19 cellular contexts compared by ENCODE assay signal in the genomic region with DNA sequence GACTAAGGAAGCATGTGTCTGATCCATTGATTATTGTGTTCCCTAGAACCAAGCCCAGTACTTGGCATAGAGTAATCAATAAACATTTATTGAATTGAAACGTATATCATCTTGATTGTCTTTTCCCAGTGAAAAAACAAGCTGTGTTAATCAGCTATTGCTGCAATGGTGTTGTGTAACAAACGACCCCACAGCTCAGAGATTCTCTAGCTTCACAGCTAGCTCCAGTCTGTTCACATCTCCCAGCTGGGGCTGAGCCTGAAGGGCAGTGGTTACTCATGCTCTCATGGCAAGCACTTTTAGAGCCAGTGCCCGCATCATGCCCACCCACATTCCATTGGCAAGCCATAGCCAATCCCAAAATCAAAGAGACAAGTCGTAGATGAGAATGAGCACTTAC.
DNase-seq lines count a peak whose midpoint lies in the region; ATAC-seq lines count a peak whose summit lies in the region.
"Had no signal": no experiment of that assay in that cellular context is flagged by ENCODE, and none has a peak within 500 bp of the region (broad histone marks: within the 10 kb centered on the region; RNA-seq: fewer than 3 reads in every experiment).

No MANE protein-coding gene starts in this region.

- no peaks in the 10 kb centered on the region for H3K36me3 Mint-ChIP-seq in activated CD4-positive, alpha-beta T cell treated with anti-CD3 and anti-CD28 coated beads, Interleukin-2, amount 10 ng/mL, durations not matched to agents 24 days and 14 days (ENCODE audit: low read depth)
- no peaks in the 10 kb centered on the region for H3K36me3 Mint-ChIP-seq in effector memory CD8-positive, alpha-beta T cell (ENCODE audit: insufficient read depth)
- H3K36me3 Mint-ChIP-seq: CD4-positive, CD25-positive, alpha-beta regulatory T cell; T-cell had no signal

- H3K9me3 Mint-ChIP-seq in activated CD4-positive, alpha-beta T cell treated with anti-CD3 and anti-CD28 coated beads, Interleukin-2, amount 10 ng/mL, durations not matched to agents 24 days and 14 days: peaks cover 6% of the 10 kb centered on the region
- H3K9me3 Mint-ChIP-seq in effector memory CD8-positive, alpha-beta T cell: no peaks in the 10 kb centered on the region
- H3K9me3 Mint-ChIP-seq: T-cell had no signal

- intact Hi-C loops in activated CD4-positive, alpha-beta T cell treated with anti-CD3 and anti-CD28 coated beads, Interleukin-2, amount 10 ng/mL, durations not matched to agents 24 days and 14 days (cut with micrococcal nuclease): no loop called here

- no peak overlapping the region for H3K4me3 Mint-ChIP-seq in activated CD4-positive, alpha-beta T cell treated with anti-CD3 and anti-CD28 coated beads, Interleukin-2, amount 10 ng/mL, durations not matched to agents 24 days and 14 days
- H3K4me3 Mint-ChIP-seq in effector memory CD8-positive, alpha-beta T cell: peak overlapping the region in 1 of 2 donors; percentile 56
- H3K4me3 Mint-ChIP-seq: HFFc6 had no signal

- H3K27me3 Mint-ChIP-seq in activated CD4-positive, alpha-beta T cell treated with anti-CD3 and anti-CD28 coated beads, Interleukin-2, amount 10 ng/mL, durations not matched to agents 24 days and 14 days: peaks cover 27% of the 10 kb centered on the region
- H3K27me3 Mint-ChIP-seq in effector memory CD8-positive, alpha-beta T cell: peaks cover 0 to 11% of the 10 kb centered on the region in 2 donors

- H3K27ac ChIP-seq in caudate nucleus (ENCODE audit: low read depth, low read length): no peak overlapping the region

- peak; percentile 22 for DNase-seq in activated CD4-positive, alpha-beta T cell treated with anti-CD3 and anti-CD28 coated beads, Interleukin-2, amount 10 ng/mL, durations not matched to agents 24 days and 14 days
- no peak for DNase-seq in activated CD4-positive, alpha-beta T cell treated with anti-CD3 and anti-CD28 coated beads for 4 hours
- DNase-seq in MV-4-11 (lab: John Stamatoyannopoulos, UW) (peak; percentile 23), putamen (ENCODE audit: low spot score) (no peak), caudate nucleus (lab: John Stamatoyannopoulos, UW) (no peak), NCI-H82 treated with DMSO at 0.1 percent for 48 hours (lab: John Stamatoyannopoulos, UW; ENCODE audit: unreplicated experiment) (no peak)
- DNase-seq in effector memory CD8-positive, alpha-beta T cell: no peak
- DNase-seq: CD4-positive, CD25-positive, alpha-beta regulatory T cell; COR-L47; DMS53; GOT3; HFFc6; KBM-7; MM.1S; NCI-H1694; NCI-H2029 treated with DMSO at 0.1 percent for 48 hours; NCI-H446 treated with DMSO at 0.1 percent for 48 hours; NCI-H526 treated with DMSO at 0.1 percent for 48 hours; T-cell had no signal

- no peak for ATAC-seq in effector memory CD8-positive, alpha-beta T cell (replicated peaks)
- ATAC-seq: T-cell had no signal

- no peak overlapping the region for H3K27ac Mint-ChIP-seq in activated CD4-positive, alpha-beta T cell treated with anti-CD3 and anti-CD28 coated beads, Interleukin-2, amount 10 ng/mL, durations not matched to agents 24 days and 14 days
- H3K27ac Mint-ChIP-seq in effector memory CD8-positive, alpha-beta T cell: peak overlapping the region; percentile 35 to 89
- H3K27ac Mint-ChIP-seq: CD4-positive, CD25-positive, alpha-beta regulatory T cell; HFFc6 had no signal

- H3K4me1 Mint-ChIP-seq in activated CD4-positive, alpha-beta T cell treated with anti-CD3 and anti-CD28 coated beads, Interleukin-2, amount 10 ng/mL, durations not matched to agents 24 days and 14 days: peaks cover 17% of the 10 kb centered on the region
- H3K4me1 Mint-ChIP-seq in effector memory CD8-positive, alpha-beta T cell (ENCODE audit: low read depth in 2 of 2): peaks cover 58% of the 10 kb centered on the region in 2 donors

Comparison
In these comparisons a context has a peak if more than half of its experiments do, and no peak if none do; other contexts are left out.
1. DNase-seq: peak in activated CD4-positive, alpha-beta T cell treated with anti-CD3 and anti-CD28 coated beads, Interleukin-2, amount 10 ng/mL, durations not matched to agents 24 days and 14 days (single experiment) and MV-4-11 (single experiment); none in activated CD4-positive, alpha-beta T cell treated with anti-CD3 and anti-CD28 coated beads for 4 hours (0 of 2), effector memory CD8-positive, alpha-beta T cell (0 of 3), putamen (single experiment), caudate nucleus (0 of 61) and NCI-H82 treated with DMSO at 0.1 percent for 48 hours (single experiment).